In the genomic region with DNA sequence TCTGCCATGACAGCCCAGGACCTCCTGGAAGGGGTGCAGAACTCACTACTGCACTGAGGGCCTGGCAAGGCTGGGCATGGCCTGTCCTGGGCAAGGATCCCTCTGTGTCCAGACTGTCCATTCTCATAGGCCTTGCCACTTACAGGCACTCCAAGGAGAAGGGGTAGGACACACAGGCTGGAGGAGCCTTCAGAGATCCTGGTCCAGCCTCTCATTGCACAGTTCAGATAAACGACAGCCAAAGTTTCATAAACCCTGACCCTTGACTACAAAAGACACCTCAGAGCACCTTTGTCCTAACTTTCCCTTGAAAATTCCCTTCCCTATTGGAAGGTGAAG, we compare ENCODE assay signal across 1 cellular context.
A peak's percentile ranks its signal among the peaks of the same experiment; 100 is the strongest.
TF ChIP-seq lines count a peak whose summit lies in the region.

No MANE protein-coding gene starts in this region.

TF ChIP-seq in K562, 482 proteins besides CTCF, POLR2A, EP300 and RAD21 (continued from another document):
- TF ChIP-seq, protein P1, sequence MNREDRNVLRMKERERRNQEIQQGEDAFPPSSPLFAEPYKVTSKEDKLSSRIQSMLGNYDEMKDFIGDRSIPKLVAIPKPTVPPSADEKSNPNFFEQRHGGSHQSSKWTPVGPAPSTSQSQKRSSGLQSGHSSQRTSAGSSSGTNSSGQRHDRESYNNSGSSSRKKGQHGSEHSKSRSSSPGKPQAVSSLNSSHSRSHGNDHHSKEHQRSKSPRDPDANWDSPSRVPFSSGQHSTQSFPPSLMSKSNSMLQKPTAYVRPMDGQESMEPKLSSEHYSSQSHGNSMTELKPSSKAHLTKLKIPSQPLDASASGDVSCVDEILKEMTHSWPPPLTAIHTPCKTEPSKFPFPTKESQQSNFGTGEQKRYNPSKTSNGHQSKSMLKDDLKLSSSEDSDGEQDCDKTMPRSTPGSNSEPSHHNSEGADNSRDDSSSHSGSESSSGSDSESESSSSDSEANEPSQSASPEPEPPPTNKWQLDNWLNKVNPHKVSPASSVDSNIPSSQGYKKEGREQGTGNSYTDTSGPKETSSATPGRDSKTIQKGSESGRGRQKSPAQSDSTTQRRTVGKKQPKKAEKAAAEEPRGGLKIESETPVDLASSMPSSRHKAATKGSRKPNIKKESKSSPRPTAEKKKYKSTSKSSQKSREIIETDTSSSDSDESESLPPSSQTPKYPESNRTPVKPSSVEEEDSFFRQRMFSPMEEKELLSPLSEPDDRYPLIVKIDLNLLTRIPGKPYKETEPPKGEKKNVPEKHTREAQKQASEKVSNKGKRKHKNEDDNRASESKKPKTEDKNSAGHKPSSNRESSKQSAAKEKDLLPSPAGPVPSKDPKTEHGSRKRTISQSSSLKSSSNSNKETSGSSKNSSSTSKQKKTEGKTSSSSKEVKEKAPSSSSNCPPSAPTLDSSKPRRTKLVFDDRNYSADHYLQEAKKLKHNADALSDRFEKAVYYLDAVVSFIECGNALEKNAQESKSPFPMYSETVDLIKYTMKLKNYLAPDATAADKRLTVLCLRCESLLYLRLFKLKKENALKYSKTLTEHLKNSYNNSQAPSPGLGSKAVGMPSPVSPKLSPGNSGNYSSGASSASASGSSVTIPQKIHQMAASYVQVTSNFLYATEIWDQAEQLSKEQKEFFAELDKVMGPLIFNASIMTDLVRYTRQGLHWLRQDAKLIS (CRISPR knock-in tag; IDR thresholded peaks at IDR 0.05) = 0 out of 2 replicates have a peak, but pooled peaks have one; percentile 26
- TF ChIP-seq ZNF12 (CRISPR knock-in tag; IDR thresholded peaks at IDR 0.05) (no peak), ZNF77 (CRISPR knock-in tag; IDR thresholded peaks at IDR 0.05) (no peak), IRF2 (CRISPR knock-in tag; IDR thresholded peaks at IDR 0.05) (no peak), E2F3 (CRISPR knock-in tag; IDR thresholded peaks at IDR 0.05) (no peak), ARID2 (IDR thresholded peaks at IDR 0.05) (no peak), FOS (IDR thresholded peaks at IDR 0.05; ENCODE audit: extremely low read depth, insufficient read length) (no peak), CEBPG (CRISPR knock-in tag; IDR thresholded peaks at IDR 0.05) (no peak), CEBPG (tag; conservative IDR thresholded peaks at IDR 0.05 in 1 of 2, IDR thresholded peaks at IDR 0.05 in 1 of 2) (no peak), ZNF75A (CRISPR knock-in tag; IDR thresholded peaks at IDR 0.05) (no peak), MEF2A (IDR thresholded peaks at IDR 0.05; ENCODE audit: control insufficient read depth, low read depth, low read length) (no peak), NFATC3 (IDR thresholded peaks at IDR 0.05) (no peak), CBFB (CRISPR knock-in tag; IDR thresholded peaks at IDR 0.05) (0 out of 2 replicates have a peak, but pooled peaks have one; percentile 60), MLLT1 (IDR thresholded peaks at IDR 0.05) (no peak), ZNF263 (CRISPR knock-in tag; IDR thresholded peaks at IDR 0.05; ENCODE audit: borderline replicate concordance) (no peak), FOXM1 (IDR thresholded peaks at IDR 0.05; ENCODE audit: low read depth) (no peak), FOXM1 (CRISPR knock-in tag; IDR thresholded peaks at IDR 0.05; ENCODE audit: low read depth) (peak; percentile 78; the same call in 1 of the 2 replicates), ZNF274 (IDR thresholded peaks at IDR 0.05; ENCODE audit: borderline replicate concordance, low read depth, low read length) (no peak), ZKSCAN1 (IDR thresholded peaks at IDR 0.05; ENCODE audit: low read depth, low read length) (no peak), XRCC3 (IDR thresholded peaks at IDR 0.05) (no peak), TGIF2 (CRISPR knock-in tag; IDR thresholded peaks at IDR 0.05) (no peak), ZNF561 (CRISPR knock-in tag; conservative IDR thresholded peaks at IDR 0.05) (no peak)
- TF ChIP-seq, protein P2, sequence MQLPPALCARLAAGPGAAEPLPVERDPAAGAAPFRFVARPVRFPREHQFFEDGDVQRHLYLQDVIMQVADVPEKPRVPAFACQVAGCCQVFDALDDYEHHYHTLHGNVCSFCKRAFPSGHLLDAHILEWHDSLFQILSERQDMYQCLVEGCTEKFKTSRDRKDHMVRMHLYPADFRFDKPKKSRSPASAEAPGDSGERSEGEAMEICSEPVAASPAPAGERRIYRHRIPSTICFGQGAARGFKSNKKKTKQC (CRISPR knock-in tag; IDR thresholded peaks at IDR 0.05) = no peak
- TF ChIP-seq, protein P3, sequence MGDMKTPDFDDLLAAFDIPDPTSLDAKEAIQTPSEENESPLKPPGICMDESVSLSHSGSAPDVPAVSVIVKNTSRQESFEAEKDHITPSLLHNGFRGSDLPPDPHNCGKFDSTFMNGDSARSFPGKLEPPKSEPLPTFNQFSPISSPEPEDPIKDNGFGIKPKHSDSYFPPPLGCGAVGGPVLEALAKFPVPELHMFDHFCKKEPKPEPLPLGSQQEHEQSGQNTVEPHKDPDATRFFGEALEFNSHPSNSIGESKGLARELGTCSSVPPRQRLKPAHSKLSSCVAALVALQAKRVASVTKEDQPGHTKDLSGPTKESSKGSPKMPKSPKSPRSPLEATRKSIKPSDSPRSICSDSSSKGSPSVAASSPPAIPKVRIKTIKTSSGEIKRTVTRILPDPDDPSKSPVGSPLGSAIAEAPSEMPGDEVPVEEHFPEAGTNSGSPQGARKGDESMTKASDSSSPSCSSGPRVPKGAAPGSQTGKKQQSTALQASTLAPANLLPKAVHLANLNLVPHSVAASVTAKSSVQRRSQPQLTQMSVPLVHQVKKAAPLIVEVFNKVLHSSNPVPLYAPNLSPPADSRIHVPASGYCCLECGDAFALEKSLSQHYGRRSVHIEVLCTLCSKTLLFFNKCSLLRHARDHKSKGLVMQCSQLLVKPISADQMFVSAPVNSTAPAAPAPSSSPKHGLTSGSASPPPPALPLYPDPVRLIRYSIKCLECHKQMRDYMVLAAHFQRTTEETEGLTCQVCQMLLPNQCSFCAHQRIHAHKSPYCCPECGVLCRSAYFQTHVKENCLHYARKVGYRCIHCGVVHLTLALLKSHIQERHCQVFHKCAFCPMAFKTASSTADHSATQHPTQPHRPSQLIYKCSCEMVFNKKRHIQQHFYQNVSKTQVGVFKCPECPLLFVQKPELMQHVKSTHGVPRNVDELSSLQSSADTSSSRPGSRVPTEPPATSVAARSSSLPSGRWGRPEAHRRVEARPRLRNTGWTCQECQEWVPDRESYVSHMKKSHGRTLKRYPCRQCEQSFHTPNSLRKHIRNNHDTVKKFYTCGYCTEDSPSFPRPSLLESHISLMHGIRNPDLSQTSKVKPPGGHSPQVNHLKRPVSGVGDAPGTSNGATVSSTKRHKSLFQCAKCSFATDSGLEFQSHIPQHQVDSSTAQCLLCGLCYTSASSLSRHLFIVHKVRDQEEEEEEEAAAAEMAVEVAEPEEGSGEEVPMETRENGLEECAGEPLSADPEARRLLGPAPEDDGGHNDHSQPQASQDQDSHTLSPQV (IDR thresholded peaks at IDR 0.05) = 0 out of 2 replicates have a peak, but pooled peaks have one; percentile 2
